In genomic region chr7:151352512-151352911, GRCh38 we compare ENCODE assay signal across 15 cellular contexts. TPM values are rescaled to one million over a fixed set of nuclear protein-coding genes. Genes with fewer than 3 reads are reported as not detected.
DNase-seq lines count a peak whose midpoint lies in the region; ATAC-seq lines count a peak whose summit lies in the region.
"Had no signal": no experiment of that assay in that cellular context is flagged by ENCODE, and none has a peak within 500 bp of the region (broad histone marks: within the 10 kb centered on the region; RNA-seq: fewer than 3 reads in every experiment).

No MANE protein-coding gene starts in this region.

- POLR2A ChIA-PET in CD4-positive, alpha-beta memory T cell (lab: Charles Lee; ENCODE audit: partially characterized antibody), result interaction anchor here (0.8 to 5.5 kb wide), 10 partner anchors 10 to 95 kb away, joined by 3 to 49 read pairs (median 4); partner anchors contain the start of genes NUB1 and WDR86
- POLR2A ChIA-PET in activated CD4-positive, alpha-beta memory T cell treated with anti-CD3 and anti-CD28 coated beads for 36 hours (lab: Charles Lee), result interaction anchor here (2.2 kb wide), 1 partner anchor 37 kb away, joined by 7 read pairs; no protein-coding TSS in a partner anchor

- CTCF ChIA-PET in CD4-positive, alpha-beta memory T cell (lab: Charles Lee; ENCODE audit: partially characterized antibody), result interaction anchor here (0.8 to 7.9 kb wide), 15 partner anchors 11 to 408 kb away, joined by 3 to 178 read pairs (median 5); partner anchors contain the start of genes NUB1 and WDR86
- CTCF ChIA-PET in activated CD4-positive, alpha-beta memory T cell treated with anti-CD3 and anti-CD28 coated beads for 36 hours (lab: Charles Lee), result interaction anchor here (0.7 to 8.3 kb wide), 22 partner anchors 9 to 430 kb away, joined by 3 to 161 read pairs (median 6); partner anchors contain the start of genes CRYGN and NUB1

- H3K4me3 Mint-ChIP-seq in CD4-positive, alpha-beta memory T cell, result peak overlapping the region in 4 of 8 donors; percentile 62 to 79 (median 73)
- no peak overlapping the region for H3K4me3 Mint-ChIP-seq in activated CD4-positive, alpha-beta memory T cell treated with anti-CD3 and anti-CD28 coated beads for 36 hours
- H3K4me3 Mint-ChIP-seq in memory B cell, result no peak overlapping the region
- H3K4me3 Mint-ChIP-seq: GM23338 had no signal

- peaks cover 38% of the 10 kb centered on the region for H3K4me1 ChIP-seq in CD4-positive, alpha-beta memory T cell (ENCODE audit: insufficient read depth, low read length)

- H3K27ac Mint-ChIP-seq in CD4-positive, alpha-beta memory T cell, result peak overlapping the region; percentile 82 to 95 (median 89)
- peak overlapping the region; percentile 95 for H3K27ac Mint-ChIP-seq in activated CD4-positive, alpha-beta memory T cell treated with anti-CD3 and anti-CD28 coated beads for 36 hours
- H3K27ac Mint-ChIP-seq in memory B cell, result peak overlapping the region; percentile 97
- H3K27ac Mint-ChIP-seq: GM23338 had no signal

- ATAC-seq in GM19395 (IDR thresholded peaks at IDR 0.05; ENCODE audit: unreplicated experiment) (peak; percentile 23), memory B cell (ENCODE audit: low read depth) (no peak), GM21576 (IDR thresholded peaks at IDR 0.05; ENCODE audit: unreplicated experiment) (no peak)
- ATAC-seq: GM23338, right cardiac atrium had no signal

- H3K27ac ChIP-seq in CD4-positive, alpha-beta memory T cell (ENCODE audit: low read depth, low read length), result peak overlapping the region; percentile 65

- no peaks in the 10 kb centered on the region for H3K27me3 ChIP-seq in CD4-positive, alpha-beta memory T cell (ENCODE audit: insufficient read depth, low read length)
- H3K27me3 ChIP-seq: BE2C, dorsolateral prefrontal cortex had no signal

- H3K27me3 Mint-ChIP-seq in CD4-positive, alpha-beta memory T cell, result no peaks in the 10 kb centered on the region
- H3K27me3 Mint-ChIP-seq in activated CD4-positive, alpha-beta memory T cell treated with anti-CD3 and anti-CD28 coated beads for 36 hours, result no peaks in the 10 kb centered on the region
- no peaks in the 10 kb centered on the region for H3K27me3 Mint-ChIP-seq in memory B cell

- peaks cover 48% of the 10 kb centered on the region for H3K36me3 ChIP-seq in CD4-positive, alpha-beta memory T cell (ENCODE audit: insufficient read depth, low read length)

- no peaks in the 10 kb centered on the region for H3K9me3 ChIP-seq in CD4-positive, alpha-beta memory T cell (ENCODE audit: control insufficient read depth in 1 of 2, low read length in 2 of 2)
- H3K9me3 ChIP-seq: BE2C had no signal

- H3K36me3 Mint-ChIP-seq in CD4-positive, alpha-beta memory T cell, result peaks cover 43 to 62% of the 10 kb centered on the region in 2 donors
- H3K36me3 Mint-ChIP-seq in activated CD4-positive, alpha-beta memory T cell treated with anti-CD3 and anti-CD28 coated beads for 36 hours, result peaks cover 19% of the 10 kb centered on the region
- H3K36me3 Mint-ChIP-seq in memory B cell, result peaks cover 23% of the 10 kb centered on the region

- no peak overlapping the region for H3K4me3 ChIP-seq in CD4-positive, alpha-beta memory T cell (ENCODE audit: low read length in 2 of 2)
- H3K4me3 ChIP-seq: dorsolateral prefrontal cortex, GM23338 had no signal

- peaks cover 0 to 4% (median 0%) of the 10 kb centered on the region in 8 donors for H3K9me3 Mint-ChIP-seq in CD4-positive, alpha-beta memory T cell
- no peaks in the 10 kb centered on the region for H3K9me3 Mint-ChIP-seq in activated CD4-positive, alpha-beta memory T cell treated with anti-CD3 and anti-CD28 coated beads for 36 hours
- no peaks in the 10 kb centered on the region for H3K9me3 Mint-ChIP-seq in memory B cell
- H3K9me3 Mint-ChIP-seq: GM23338 had no signal

- intact Hi-C loops in CD4-positive, alpha-beta memory T cell (cut with micrococcal nuclease), result loop anchor here (5.0 kb wide), 1 partner anchor 80 kb away; no protein-coding TSS in a partner anchor
- intact Hi-C loops in activated CD4-positive, alpha-beta memory T cell treated with anti-CD3 and anti-CD28 coated beads for 36 hours (cut with micrococcal nuclease), result loop anchor here (1.0 to 10.0 kb wide), 5 partner anchors 16 to 395 kb away; partner anchors contain the start of genes CDK5 and SLC4A2

- no peak for DNase-seq in CD4-positive, alpha-beta memory T cell
- DNase-seq in activated CD4-positive, alpha-beta memory T cell treated with anti-CD3 and anti-CD28 coated beads for 36 hours, result no peak
- no peak for DNase-seq in memory B cell (ENCODE audit: low spot score in 2 of 2)
- DNase-seq in NCI-H146 treated with DMSO at 0.1 percent for 48 hours (lab: John Stamatoyannopoulos, UW; ENCODE audit: unreplicated experiment), result no peak
- no peak for DNase-seq in NCI-H187 treated with DMSO at 0.1 percent for 48 hours (lab: John Stamatoyannopoulos, UW)
- DNase-seq: BE2C, DMS79, dorsolateral prefrontal cortex, kidney, NCI-H82, right cardiac atrium had no signal

- H3K4me1 Mint-ChIP-seq in CD4-positive, alpha-beta memory T cell, result peaks cover 33 to 61% (median 45%) of the 10 kb centered on the region in 4 donors
- H3K4me1 Mint-ChIP-seq in activated CD4-positive, alpha-beta memory T cell treated with anti-CD3 and anti-CD28 coated beads for 36 hours (ENCODE audit: low read depth), result peaks cover 29% of the 10 kb centered on the region
- peaks cover 22% of the 10 kb centered on the region for H3K4me1 Mint-ChIP-seq in memory B cell

RNA-seq across cellular contexts. Expression of gene NUB1, which starts 10.9 kb away (rescaled TPM):
- 100 to 1,000 TPM; 116 to 119 TPM for total RNA-seq in CD4-positive, alpha-beta memory T cell
- 10 to 100 TPM; 50.1 to 77.0 TPM for polyA plus RNA-seq in CD4-positive, alpha-beta memory T cell
- total RNA-seq in activated CD4-positive, alpha-beta memory T cell treated with anti-CD3 and anti-CD28 coated beads for 36 hours, result 10 to 100 TPM; 48.0 to 48.6 TPM

RNA-seq across cellular contexts. Expression of gene WDR86, which starts 57.3 kb away (rescaled TPM):
- total RNA-seq in CD4-positive, alpha-beta memory T cell, result 1 to 10 TPM; 7.0 to 8.0 TPM
- polyA plus RNA-seq in CD4-positive, alpha-beta memory T cell, result 10 to 100 TPM; 10.0 to 14.4 TPM
- under 1 TPM; 0.17 to 0.43 TPM for total RNA-seq in activated CD4-positive, alpha-beta memory T cell treated with anti-CD3 and anti-CD28 coated beads for 36 hours
- total RNA-seq: T-helper 2 cell treated with Interferon-gamma antibody and Interleukin-4, amounts not matched to agents 100 ng/mL and 5 ng/mL, for 36 hours had no signal

Comparison
In these comparisons a context has a peak if more than half of its experiments do, and no peak if none do; other contexts are left out.
1. RNA of gene WDR86, which starts 57.3 kb away (total RNA-seq): 7.0 to 8.0 TPM in CD4-positive, alpha-beta memory T cell; 0.17 to 0.43 TPM in activated CD4-positive, alpha-beta memory T cell treated with anti-CD3 and anti-CD28 coated beads for 36 hours; every median in the first group is over 4 times any median in the second.
2. Peak in every context shown above with its lines, with median percentiles within 50 percentile points of each other: H3K27ac Mint-ChIP-seq.